Comparison of ENCODE assay signal across 26 cellular contexts in genomic region chr16:22668318-22668717, GRCh38.
"Had no signal": no experiment of that assay in that cellular context is flagged by ENCODE, and none has a peak within 500 bp of the region (broad histone marks: within the 10 kb centered on the region; RNA-seq: fewer than 3 reads in every experiment).

No MANE protein-coding gene starts in this region.

- H3K79me2 ChIP-seq: parathyroid adenoma had no signal

- H3K4me1 Mint-ChIP-seq: immature natural killer cell; mesothelial cell of epicardium; naive B cell; natural killer cell; nephron progenitor cell; neural progenitor cell; stimulated activated effector memory CD8-positive, alpha-beta T cell treated with anti-CD3 and anti-CD28 coated beads, Interleukin-12 subunit alpha, Interleukin-12 subunit beta, amount 100 ng/mL, for 72 hours had no signal

- H3K4me1 ChIP-seq: parathyroid adenoma, right atrium auricular region, spleen, tibial nerve, uterus had no signal

- ATAC-seq: natural killer cell; sciatic nerve; stimulated activated effector memory CD8-positive, alpha-beta T cell treated with anti-CD3 and anti-CD28 coated beads, Interleukin-12 subunit alpha, Interleukin-12 subunit beta, amount 100 ng/mL, for 72 hours had no signal

- H3K9me3 Mint-ChIP-seq: immature natural killer cell; mesothelial cell of epicardium; naive B cell; natural killer cell; nephron progenitor cell; neural progenitor cell; stimulated activated effector memory CD8-positive, alpha-beta T cell treated with anti-CD3 and anti-CD28 coated beads, Interleukin-12 subunit alpha, Interleukin-12 subunit beta, amount 100 ng/mL, for 72 hours; stimulated activated naive CD8-positive, alpha-beta T cell treated with anti-CD3 and anti-CD28 coated beads, Interleukin-15, Interleukin-2, amounts not matched to agents 100 ng/mL and 50 ng/mL, for 24 hours; type B pancreatic cell had no signal

- H3K9me3 ChIP-seq: left ventricle myocardium inferior, neutrophil, right atrium auricular region, spleen, suprapubic skin, uterus had no signal

- H3K36me3 ChIP-seq: left ventricle myocardium inferior, neural progenitor cell, neutrophil, right atrium auricular region, spleen, suprapubic skin, tibial nerve, uterus had no signal

- DNase-seq: hypothalamus; immature natural killer cell; left ventricle myocardium inferior; mesendoderm; naive B cell; natural killer cell; nephron progenitor cell; occipital lobe; small intestine; spleen; stimulated activated CD4-positive, alpha-beta T cell treated with anti-CD3 and anti-CD28 coated beads, Interleukin-4, amount 100 ng/mL, for 24 hours; stimulated activated naive CD4-positive, alpha-beta T cell; uterus had no signal

- H3K4me3 ChIP-seq: left ventricle myocardium inferior, lung, neural progenitor cell, right atrium auricular region, spleen, suprapubic skin, tibial nerve, uterus had no signal

- H3K36me3 Mint-ChIP-seq: immature natural killer cell; mesothelial cell of epicardium; naive B cell; natural killer cell; neural progenitor cell; stimulated activated effector memory CD8-positive, alpha-beta T cell treated with anti-CD3 and anti-CD28 coated beads, Interleukin-12 subunit alpha, Interleukin-12 subunit beta, amount 100 ng/mL, for 72 hours; type B pancreatic cell had no signal

- H3K4me3 Mint-ChIP-seq: immature natural killer cell; mesothelial cell of epicardium; naive B cell; natural killer cell; nephron progenitor cell; neural progenitor cell; stimulated activated effector memory CD8-positive, alpha-beta T cell treated with anti-CD3 and anti-CD28 coated beads, Interleukin-12 subunit alpha, Interleukin-12 subunit beta, amount 100 ng/mL, for 72 hours; stimulated activated naive CD8-positive, alpha-beta T cell treated with anti-CD3 and anti-CD28 coated beads, Interleukin-15, Interleukin-2, amounts not matched to agents 100 ng/mL and 50 ng/mL, for 24 hours; type B pancreatic cell had no signal

- H3K27ac Mint-ChIP-seq: immature natural killer cell; mesothelial cell of epicardium; naive B cell; natural killer cell; nephron progenitor cell; neural progenitor cell; stimulated activated effector memory CD8-positive, alpha-beta T cell treated with anti-CD3 and anti-CD28 coated beads, Interleukin-12 subunit alpha, Interleukin-12 subunit beta, amount 100 ng/mL, for 72 hours; stimulated activated naive CD8-positive, alpha-beta T cell treated with anti-CD3 and anti-CD28 coated beads, Interleukin-15, Interleukin-2, amounts not matched to agents 100 ng/mL and 50 ng/mL, for 24 hours; type B pancreatic cell had no signal

- H3K27ac ChIP-seq: left ventricle myocardium inferior, neural progenitor cell, neutrophil, parathyroid adenoma, right atrium auricular region, spleen, suprapubic skin, tibial nerve, uterus had no signal

- H2AFZ ChIP-seq: neural progenitor cell, parathyroid adenoma had no signal

- FAIRE-seq: islet of Langerhans, small intestine had no signal

- H3K27me3 ChIP-seq: neural progenitor cell, right atrium auricular region, uterus had no signal

- H3K4me2 ChIP-seq: neural progenitor cell had no signal

- H3K27me3 Mint-ChIP-seq: naive B cell; stimulated activated naive CD8-positive, alpha-beta T cell treated with anti-CD3 and anti-CD28 coated beads, Interleukin-15, Interleukin-2, amounts not matched to agents 100 ng/mL and 50 ng/mL, for 24 hours; type B pancreatic cell had no signal

- H3K9ac ChIP-seq: neural progenitor cell, parathyroid adenoma had no signal
